Comparison of ENCODE assay signal across 1 cellular context in the genomic region with DNA sequence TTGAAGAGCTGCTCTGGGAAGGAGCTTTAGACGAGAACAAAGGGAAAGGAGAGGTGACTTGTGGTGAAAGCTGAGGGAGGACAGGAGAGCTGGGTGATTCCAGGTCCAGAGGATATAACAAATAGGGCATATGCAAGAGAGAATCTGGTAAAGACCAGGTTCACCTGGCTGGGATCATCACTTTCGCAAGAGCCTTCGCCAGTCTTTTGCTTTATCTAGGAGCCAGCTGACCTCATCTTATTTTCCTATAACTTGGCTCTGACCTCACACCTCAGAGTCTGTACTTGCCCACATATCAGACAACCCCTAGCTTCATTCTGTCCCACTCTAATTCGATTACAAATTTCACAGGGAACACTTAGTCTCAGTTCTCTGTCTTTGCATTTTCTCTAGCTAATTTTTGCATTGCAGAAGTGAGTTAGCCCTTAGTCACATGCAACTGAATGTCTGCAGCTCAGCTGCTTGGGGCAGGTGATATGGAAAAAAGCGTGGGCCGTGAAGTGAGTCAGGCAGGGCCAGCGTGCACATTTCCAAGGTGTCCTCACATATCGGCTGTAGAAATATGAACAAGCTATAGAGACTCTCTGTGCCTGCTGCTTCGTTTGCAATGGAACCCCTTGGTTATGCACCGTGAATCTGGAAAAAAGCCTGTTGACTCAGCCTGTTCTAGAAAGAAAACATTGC.
TF ChIP-seq lines count a peak whose summit lies in the region.

No MANE protein-coding gene starts in this region.

TF ChIP-seq in IMR-90, 13 proteins besides CTCF, POLR2A, EP300 and RAD21 (continued from another document):
- TF ChIP-seq, protein P1, sequence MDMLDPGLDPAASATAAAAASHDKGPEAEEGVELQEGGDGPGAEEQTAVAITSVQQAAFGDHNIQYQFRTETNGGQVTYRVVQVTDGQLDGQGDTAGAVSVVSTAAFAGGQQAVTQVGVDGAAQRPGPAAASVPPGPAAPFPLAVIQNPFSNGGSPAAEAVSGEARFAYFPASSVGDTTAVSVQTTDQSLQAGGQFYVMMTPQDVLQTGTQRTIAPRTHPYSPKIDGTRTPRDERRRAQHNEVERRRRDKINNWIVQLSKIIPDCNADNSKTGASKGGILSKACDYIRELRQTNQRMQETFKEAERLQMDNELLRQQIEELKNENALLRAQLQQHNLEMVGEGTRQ (IDR thresholded peaks at IDR 0.05; ENCODE audit: low read depth, low read length), result no peak
- TF ChIP-seq CEBPB (IDR thresholded peaks at IDR 0.05; ENCODE audit: low read depth, low read length) (no peak), CHD1 (IDR thresholded peaks at IDR 0.05; ENCODE audit: low read depth, low read length) (no peak), RFX5 (IDR thresholded peaks at IDR 0.05; ENCODE audit: low read depth, low read length) (no peak), RCOR1 (IDR thresholded peaks at IDR 0.05; ENCODE audit: insufficient replicate concordance, low read length) (no peak)
